In genomic region chr5:25544652-25545249, GRCh38 we compare ENCODE assay signal across 8 cellular contexts.
A peak's percentile ranks its signal among the peaks of the same experiment; 100 is the strongest.
DNase-seq lines count a peak whose midpoint lies in the region; ATAC-seq and TF ChIP-seq lines count a peak whose summit lies in the region.

No MANE protein-coding gene starts in this region.

- intact Hi-C loops in activated CD4-positive, alpha-beta T cell treated with anti-CD3 and anti-CD28 coated beads for 36 hours (cut with DNase I, micrococcal nuclease) = no loop called here
- intact Hi-C loops in activated CD4-positive, alpha-beta T cell treated with anti-CD3 and anti-CD28 coated beads, Interleukin-2, amount 10 ng/mL, durations not matched to agents 24 days and 14 days (cut with micrococcal nuclease) = no loop called here

- no peak overlapping the region for H3K27ac Mint-ChIP-seq in activated CD4-positive, alpha-beta T cell treated with anti-CD3 and anti-CD28 coated beads for 36 hours
- H3K27ac Mint-ChIP-seq in activated CD4-positive, alpha-beta T cell treated with anti-CD3 and anti-CD28 coated beads, Interleukin-2, amount 10 ng/mL, durations not matched to agents 24 days and 14 days = no peak overlapping the region

- DNase-seq in activated CD4-positive, alpha-beta T cell treated with anti-CD3 and anti-CD28 coated beads for 36 hours = peak; percentile 13
- no peak for DNase-seq in activated CD4-positive, alpha-beta T cell treated with anti-CD3 and anti-CD28 coated beads, Interleukin-2, amount 10 ng/mL, durations not matched to agents 24 days and 14 days
- DNase-seq in LoVo (ENCODE audit: low spot score) = peak; percentile 50
- peak; percentile 42 for DNase-seq in SW480 (ENCODE audit: low spot score)
- DNase-seq in iris pigment epithelial cell (ENCODE audit: low read depth) = peak; percentile 6
- no peak for DNase-seq in CD1c-positive myeloid dendritic cell (ENCODE audit: extremely low spot score)

- no peaks in the 10 kb centered on the region for H3K36me3 Mint-ChIP-seq in activated CD4-positive, alpha-beta T cell treated with anti-CD3 and anti-CD28 coated beads for 36 hours (ENCODE audit: low read depth)
- H3K36me3 Mint-ChIP-seq in activated CD4-positive, alpha-beta T cell treated with anti-CD3 and anti-CD28 coated beads, Interleukin-2, amount 10 ng/mL, durations not matched to agents 24 days and 14 days (ENCODE audit: low read depth) = no peaks in the 10 kb centered on the region

- POLR2A ChIA-PET in activated CD4-positive, alpha-beta T cell treated with anti-CD3 and anti-CD28 coated beads for 36 hours (lab: Charles Lee) = no interaction called here

- H3K9me3 Mint-ChIP-seq in activated CD4-positive, alpha-beta T cell treated with anti-CD3 and anti-CD28 coated beads for 36 hours (ENCODE audit: low read depth) = peaks cover 14% of the 10 kb centered on the region
- peaks cover 3% of the 10 kb centered on the region for H3K9me3 Mint-ChIP-seq in activated CD4-positive, alpha-beta T cell treated with anti-CD3 and anti-CD28 coated beads, Interleukin-2, amount 10 ng/mL, durations not matched to agents 24 days and 14 days

- H3K4me1 Mint-ChIP-seq in activated CD4-positive, alpha-beta T cell treated with anti-CD3 and anti-CD28 coated beads for 36 hours = no peaks in the 10 kb centered on the region
- no peaks in the 10 kb centered on the region for H3K4me1 Mint-ChIP-seq in activated CD4-positive, alpha-beta T cell treated with anti-CD3 and anti-CD28 coated beads, Interleukin-2, amount 10 ng/mL, durations not matched to agents 24 days and 14 days

- CTCF ChIA-PET in activated CD4-positive, alpha-beta T cell treated with anti-CD3 and anti-CD28 coated beads for 36 hours (lab: Charles Lee) = no interaction called here

- H3K4me3 Mint-ChIP-seq in activated CD4-positive, alpha-beta T cell treated with anti-CD3 and anti-CD28 coated beads for 36 hours = no peak overlapping the region
- H3K4me3 Mint-ChIP-seq in activated CD4-positive, alpha-beta T cell treated with anti-CD3 and anti-CD28 coated beads, Interleukin-2, amount 10 ng/mL, durations not matched to agents 24 days and 14 days = no peak overlapping the region

- no peak for TF ChIP-seq POLR2A in GM18505 (IDR thresholded peaks at IDR 0.05; ENCODE audit: borderline replicate concordance, extremely low read depth, insufficient read depth, insufficient read length)

- no peak for ATAC-seq in activated CD4-positive, alpha-beta T cell treated with anti-CD3 and anti-CD28 coated beads for 36 hours
- ATAC-seq in GM18517 (IDR thresholded peaks at IDR 0.05; ENCODE audit: unreplicated experiment) (no peak), GM18505 (IDR thresholded peaks at IDR 0.05; ENCODE audit: unreplicated experiment) (no peak)

- no peaks in the 10 kb centered on the region for H3K27me3 Mint-ChIP-seq in activated CD4-positive, alpha-beta T cell treated with anti-CD3 and anti-CD28 coated beads for 36 hours
- no peaks in the 10 kb centered on the region for H3K27me3 Mint-ChIP-seq in activated CD4-positive, alpha-beta T cell treated with anti-CD3 and anti-CD28 coated beads, Interleukin-2, amount 10 ng/mL, durations not matched to agents 24 days and 14 days

Comparison
In these comparisons a context has a peak if more than half of its experiments do, and no peak if none do; other contexts are left out.
1. DNase-seq: peak in activated CD4-positive, alpha-beta T cell treated with anti-CD3 and anti-CD28 coated beads for 36 hours (single experiment), LoVo (single experiment), SW480 (single experiment) and iris pigment epithelial cell (single experiment); none in activated CD4-positive, alpha-beta T cell treated with anti-CD3 and anti-CD28 coated beads, Interleukin-2, amount 10 ng/mL, durations not matched to agents 24 days and 14 days (single experiment) and CD1c-positive myeloid dendritic cell (single experiment).